ENCODE assay signal across 18 cellular contexts in genomic region chr16:7404217-7404616, GRCh38.
DNase-seq lines count a peak whose midpoint lies in the region; ATAC-seq and TF ChIP-seq lines count a peak whose summit lies in the region.
"Had no signal": no experiment of that assay in that cellular context is flagged by ENCODE, and none has a peak within 500 bp of the region (broad histone marks: within the 10 kb centered on the region; RNA-seq: fewer than 3 reads in every experiment).

No MANE protein-coding gene starts in this region.

- in situ Hi-C loops in gastrocnemius medialis (cut with MboI; ENCODE audit: low sequenced_read_pairs in 4 of 4) = loop anchor here in 3 of 4 donors (25.0 kb wide), 1 partner anchor 208 kb away; no protein-coding TSS in a partner anchor

- WGBS in right cardiac atrium = 17% methylated on average over 5 of the region's 5 CpGs
- WGBS in endodermal cell (ENCODE audit: insufficient coverage in 1 of 2, insufficient read length in 1 of 2), 2 experiments = 81 to 84% methylated on average over 5 of the region's 5 CpGs
- no CpG with 5 or more reads among the region's 5 CpGs for WGBS in mesendoderm (ENCODE audit: extremely low coverage, insufficient coverage, low lambda C conversion rate)

- DNase-seq in Right ventricle myocardium inferior (ENCODE audit: missing footprints) (no peak), right cardiac atrium (no peak), endodermal cell (peak; percentile 81), mesendoderm (peak; percentile 61), gastrocnemius medialis (no peak), T-helper 17 cell (no peak)
- DNase-seq: 8988T; CD4-positive, alpha-beta memory T cell; DMS153; DMS79; GDM1; GOT3; H7; HFFc6 had no signal

- no peak overlapping the region for H2BK15ac ChIP-seq in mesendoderm (replicated peaks; ENCODE audit: low read depth)

- H3K79me2 ChIP-seq in mesendoderm (ENCODE audit: control insufficient read depth, insufficient read depth, low read length) = no peaks in the 10 kb centered on the region

- H2BK5ac ChIP-seq in mesendoderm (ENCODE audit: low read length) = no peak overlapping the region

- TF ChIP-seq POLR2A in gastrocnemius medialis (IDR thresholded peaks at IDR 0.05) = no peak

- H3K23ac ChIP-seq in mesendoderm (ENCODE audit: low read length) = no peak overlapping the region

- H2AK5ac ChIP-seq in mesendoderm (ENCODE audit: low read length) = no peak overlapping the region

- H3K27me3 ChIP-seq in right cardiac atrium (ENCODE audit: control insufficient read depth, insufficient read depth) (no peaks in the 10 kb centered on the region), endodermal cell (ENCODE audit: control insufficient read depth, insufficient read depth, low read length, poor library complexity, severe bottlenecking) (no peaks in the 10 kb centered on the region), mesendoderm (ENCODE audit: insufficient read depth, low read length, poor library complexity) (no peaks in the 10 kb centered on the region), gastrocnemius medialis (no peaks in the 10 kb centered on the region)
- H3K27me3 ChIP-seq: BLaER1 had no signal

- TF ChIP-seq CTCF in endodermal cell (conservative IDR thresholded peaks at IDR 0.05) (no peak), gastrocnemius medialis (IDR thresholded peaks at IDR 0.05 in 4 of 5, conservative IDR thresholded peaks at IDR 0.05 in 1 of 5) (no peak)

- no peaks in the 10 kb centered on the region for H3K36me3 ChIP-seq in endodermal cell (ENCODE audit: control insufficient read depth, insufficient read depth, low read length)
- H3K36me3 ChIP-seq in mesendoderm (ENCODE audit: control insufficient read depth, insufficient read depth, low read length) = no peaks in the 10 kb centered on the region
- H3K36me3 ChIP-seq in gastrocnemius medialis = no peaks in the 10 kb centered on the region
- H3K36me3 ChIP-seq: BLaER1 had no signal

- H3K4me3 Mint-ChIP-seq in endodermal cell = no peak overlapping the region
- H3K4me3 Mint-ChIP-seq in T-helper 17 cell = no peak overlapping the region
- H3K4me3 Mint-ChIP-seq: CD14-positive monocyte; CD4-positive, alpha-beta memory T cell; HFFc6 had no signal

- no peaks in the 10 kb centered on the region for H3K27me3 Mint-ChIP-seq in endodermal cell (ENCODE audit: insufficient read depth)
- H3K27me3 Mint-ChIP-seq in T-helper 17 cell = no peaks in the 10 kb centered on the region
- H3K27me3 Mint-ChIP-seq: CD4-positive, alpha-beta memory T cell had no signal

- ATAC-seq in Right ventricle myocardium inferior = peak; percentile 67
- no peak for ATAC-seq in right cardiac atrium
- ATAC-seq in gastrocnemius medialis = no peak
- ATAC-seq in GM21360 (IDR thresholded peaks at IDR 0.05; ENCODE audit: unreplicated experiment) = no peak
- ATAC-seq in T-helper 17 cell = no peak
- ATAC-seq: HCT116 had no signal

- H3K9ac ChIP-seq in endodermal cell (ENCODE audit: extremely low read depth, low read length, poor library complexity, severe bottlenecking) (no peak overlapping the region), mesendoderm (ENCODE audit: low read length) (no peak overlapping the region)
- H3K9ac ChIP-seq: BLaER1 had no signal

- H3K36me3 Mint-ChIP-seq in endodermal cell (ENCODE audit: low read depth) (no peaks in the 10 kb centered on the region), T-helper 17 cell (ENCODE audit: low read depth) (no peaks in the 10 kb centered on the region)
- H3K36me3 Mint-ChIP-seq: CD14-positive monocyte had no signal

- H3K4me1 Mint-ChIP-seq in endodermal cell = peaks cover 21% of the 10 kb centered on the region
- no peaks in the 10 kb centered on the region for H3K4me1 Mint-ChIP-seq in T-helper 17 cell
- H3K4me1 Mint-ChIP-seq: CD14-positive monocyte; CD4-positive, alpha-beta memory T cell had no signal

- no peaks in the 10 kb centered on the region for H3K9me3 ChIP-seq in right cardiac atrium (ENCODE audit: control insufficient read depth, low read length)
- H3K9me3 ChIP-seq in endodermal cell (ENCODE audit: control insufficient read depth, low read length) = peaks cover 10% of the 10 kb centered on the region
- H3K9me3 ChIP-seq in gastrocnemius medialis = no peaks in the 10 kb centered on the region
- H3K9me3 ChIP-seq in T-helper 17 cell (ENCODE audit: control insufficient read depth, low read length, poor library complexity, severe bottlenecking) = no peaks in the 10 kb centered on the region
- H3K9me3 ChIP-seq: BLaER1 had no signal

- no peak overlapping the region for H4K8ac ChIP-seq in mesendoderm (ENCODE audit: low read depth, low read length)

- H2BK120ac ChIP-seq in mesendoderm (ENCODE audit: low read depth, low read length) = no peak overlapping the region

- H3K79me1 ChIP-seq in mesendoderm (ENCODE audit: low read length) = no peaks in the 10 kb centered on the region

- intact Hi-C loops in Right ventricle myocardium inferior (cut with DNase I) (loop anchor here (5.0 to 10.0 kb wide), 2 partner anchors 221 to 518 kb away; no protein-coding TSS in a partner anchor), right cardiac atrium (cut with DNase I) (no loop called here), gastrocnemius medialis (cut with DNase I; ENCODE audit: low total_unique reads) (loop anchor here (2.0 to 10.0 kb wide), 3 partner anchors 47 to 521 kb away; no protein-coding TSS in a partner anchor)

- H3K4me3 ChIP-seq in right cardiac atrium (ENCODE audit: low read length) (no peak overlapping the region), endodermal cell (ENCODE audit: low read length) (no peak overlapping the region), mesendoderm (ENCODE audit: low read length) (no peak overlapping the region), gastrocnemius medialis (no peak overlapping the region)
- H3K4me3 ChIP-seq: BLaER1 had no signal

- H3K56ac ChIP-seq in mesendoderm (ENCODE audit: low read length) = no peak overlapping the region

- H3K4me2 ChIP-seq in mesendoderm (ENCODE audit: low read length) = no peak overlapping the region
- H3K4me2 ChIP-seq: BLaER1 had no signal

- H3K27ac ChIP-seq in right cardiac atrium (ENCODE audit: low read length) (no peak overlapping the region), endodermal cell (ENCODE audit: low read depth, low read length) (no peak overlapping the region), mesendoderm (ENCODE audit: low read depth, low read length) (no peak overlapping the region), gastrocnemius medialis (peak overlapping the region; percentile 55 to 75 (median 66))
- H3K27ac ChIP-seq: BLaER1 had no signal

- H3K27ac Mint-ChIP-seq in endodermal cell (no peak overlapping the region), T-helper 17 cell (no peak overlapping the region)
- H3K27ac Mint-ChIP-seq: CD14-positive monocyte, HFFc6 had no signal

- no peak overlapping the region for H3K4ac ChIP-seq in mesendoderm (ENCODE audit: low read depth, low read length)

- no peak overlapping the region for H4K5ac ChIP-seq in mesendoderm (ENCODE audit: low read length)

- H3K18ac ChIP-seq in mesendoderm (ENCODE audit: low read length) = peak overlapping the region; percentile 39

- H3K4me1 ChIP-seq in right cardiac atrium (ENCODE audit: control insufficient read depth, insufficient read depth, low read length) (no peaks in the 10 kb centered on the region), endodermal cell (ENCODE audit: control insufficient read depth, insufficient read depth, low read length) (peaks cover 13% of the 10 kb centered on the region), mesendoderm (ENCODE audit: control insufficient read depth, low read depth, low read length) (peaks cover 9% of the 10 kb centered on the region), gastrocnemius medialis (peaks cover 54 to 59% of the 10 kb centered on the region in 2 donors)

- peaks cover 12% of the 10 kb centered on the region for H3K9me3 Mint-ChIP-seq in endodermal cell

Comparison
In these comparisons a context has a peak if more than half of its experiments do, and no peak if none do; other contexts are left out.
1. intact Hi-C loops: an anchor here in Right ventricle myocardium inferior (5.0 to 10.0 kb wide) and gastrocnemius medialis (2.0 to 10.0 kb wide); none called in right cardiac atrium.
2. DNase-seq: peak in endodermal cell (single experiment) and mesendoderm (single experiment); none in Right ventricle myocardium inferior (single experiment), right cardiac atrium (0 of 3), gastrocnemius medialis (0 of 2) and T-helper 17 cell (0 of 3).
3. H3K27ac ChIP-seq: peak in gastrocnemius medialis (4 of 4); none in right cardiac atrium (single experiment), endodermal cell (single experiment) and mesendoderm (single experiment).